In the genomic region with DNA sequence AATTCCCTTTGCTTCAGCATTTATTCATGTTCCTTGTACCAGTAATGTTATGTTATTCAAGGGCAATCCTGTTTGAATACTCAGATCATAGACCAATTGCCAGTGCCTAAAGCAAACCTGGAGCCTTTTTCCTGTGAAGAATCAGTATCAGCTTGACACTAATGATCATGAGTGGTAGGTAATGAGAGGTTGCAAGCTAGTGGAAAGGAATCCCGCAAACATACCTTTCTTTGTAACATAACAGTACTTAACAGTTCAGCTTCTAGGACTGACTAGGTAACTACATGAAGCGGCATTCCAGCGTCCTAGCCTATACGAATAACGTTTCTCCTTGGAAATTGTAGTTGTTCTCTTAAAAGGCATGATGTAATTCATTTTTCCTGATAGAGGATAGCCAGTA, we compare ENCODE assay signal across 24 cellular contexts.
DNase-seq lines count a peak whose midpoint lies in the region; ATAC-seq, FAIRE-seq and TF ChIP-seq lines count a peak whose summit lies in the region.
"Had no signal": no experiment of that assay in that cellular context is flagged by ENCODE, and none has a peak within 500 bp of the region (broad histone marks: within the 10 kb centered on the region; RNA-seq: fewer than 3 reads in every experiment).

No MANE protein-coding gene starts in this region.

- ATAC-seq in upper lobe of right lung (peak; percentile 36), HG02981 (IDR thresholded peaks at IDR 0.05; ENCODE audit: unreplicated experiment) (no peak)
- ATAC-seq: heart right ventricle, right cardiac atrium had no signal

- H3K36me3 Mint-ChIP-seq in activated CD4-positive, alpha-beta memory T cell treated with anti-CD3 and anti-CD28 coated beads, Interleukin-2, amount 10 ng/mL, durations not matched to agents 7 days and 5 days (ENCODE audit: low read depth), result peaks cover 17% of the 10 kb centered on the region
- no peaks in the 10 kb centered on the region for H3K36me3 Mint-ChIP-seq in activated CD4-positive, alpha-beta memory T cell treated with anti-CD3 and anti-CD28 coated beads for 36 hours
- H3K36me3 Mint-ChIP-seq in CD4-positive, alpha-beta memory T cell, result peaks cover 6 to 12% of the 10 kb centered on the region in 2 donors

- H3K27me3 ChIP-seq in upper lobe of right lung (no peaks in the 10 kb centered on the region), right atrium auricular region (no peaks in the 10 kb centered on the region)
- no peaks in the 10 kb centered on the region for H3K27me3 ChIP-seq in CD4-positive, alpha-beta memory T cell (ENCODE audit: insufficient read depth, low read length)
- H3K27me3 ChIP-seq: dorsolateral prefrontal cortex, heart right ventricle, SJSA1 had no signal

- H3K9me3 ChIP-seq in upper lobe of right lung (no peaks in the 10 kb centered on the region), right atrium auricular region (no peaks in the 10 kb centered on the region)
- no peaks in the 10 kb centered on the region for H3K9me3 ChIP-seq in CD4-positive, alpha-beta memory T cell (ENCODE audit: control insufficient read depth in 1 of 2, low read length in 2 of 2)
- H3K9me3 ChIP-seq: heart right ventricle, SJSA1 had no signal

- no peak overlapping the region for H3K27ac ChIP-seq in upper lobe of right lung
- no peak overlapping the region for H3K27ac ChIP-seq in CD4-positive, alpha-beta memory T cell (ENCODE audit: low read depth, low read length)
- H3K27ac ChIP-seq in right atrium auricular region, result no peak overlapping the region
- H3K27ac ChIP-seq: heart right ventricle, SJSA1, VCaP had no signal

- peak; percentile 13 for FAIRE-seq in islet of Langerhans (lab: Jason Lieb, UNC)
- FAIRE-seq: keratinocyte had no signal

- peaks cover 32% of the 10 kb centered on the region for H3K4me1 ChIP-seq in upper lobe of right lung
- H3K4me1 ChIP-seq in CD4-positive, alpha-beta memory T cell (ENCODE audit: insufficient read depth, low read length), result peaks cover 33% of the 10 kb centered on the region
- peaks cover 0 to 53% of the 10 kb centered on the region in 2 donors for H3K4me1 ChIP-seq in right atrium auricular region

- no peak overlapping the region for H3K4me3 Mint-ChIP-seq in activated CD4-positive, alpha-beta memory T cell treated with anti-CD3 and anti-CD28 coated beads, Interleukin-2, amount 10 ng/mL, durations not matched to agents 7 days and 5 days
- no peak overlapping the region for H3K4me3 Mint-ChIP-seq in activated CD4-positive, alpha-beta memory T cell treated with anti-CD3 and anti-CD28 coated beads for 36 hours
- H3K4me3 Mint-ChIP-seq in CD4-positive, alpha-beta memory T cell, result no peak overlapping the region
- H3K4me3 Mint-ChIP-seq: activated naive CD4-positive, alpha-beta T cell treated with anti-CD3 and anti-CD28 coated beads for 36 hours; CD14-positive monocyte had no signal

- peak overlapping the region; percentile 36 for H3K27ac Mint-ChIP-seq in activated CD4-positive, alpha-beta memory T cell treated with anti-CD3 and anti-CD28 coated beads, Interleukin-2, amount 10 ng/mL, durations not matched to agents 7 days and 5 days
- H3K27ac Mint-ChIP-seq in activated CD4-positive, alpha-beta memory T cell treated with anti-CD3 and anti-CD28 coated beads for 36 hours, result no peak overlapping the region
- H3K27ac Mint-ChIP-seq in CD4-positive, alpha-beta memory T cell, result no peak overlapping the region
- H3K27ac Mint-ChIP-seq: CD14-positive monocyte had no signal

- H3K27me3 Mint-ChIP-seq in activated CD4-positive, alpha-beta memory T cell treated with anti-CD3 and anti-CD28 coated beads, Interleukin-2, amount 10 ng/mL, durations not matched to agents 7 days and 5 days, result no peaks in the 10 kb centered on the region
- H3K27me3 Mint-ChIP-seq in activated CD4-positive, alpha-beta memory T cell treated with anti-CD3 and anti-CD28 coated beads for 36 hours, result no peaks in the 10 kb centered on the region
- H3K27me3 Mint-ChIP-seq in CD4-positive, alpha-beta memory T cell, result no peaks in the 10 kb centered on the region
- H3K27me3 Mint-ChIP-seq: activated T-cell treated with anti-CD3 and anti-CD28 coated beads, Interleukin-2, amount 50 U/mL, for 24 hours; T-helper 17 cell had no signal

- CTCF ChIA-PET in activated CD4-positive, alpha-beta memory T cell treated with anti-CD3 and anti-CD28 coated beads, Interleukin-2, amount 10 ng/mL, durations not matched to agents 7 days and 5 days (lab: Charles Lee), result interaction anchor here (1.0 to 1.4 kb wide), 3 partner anchors 17 to 36 kb away, joined by 3 to 4 read pairs (median 3); no protein-coding TSS in a partner anchor
- CTCF ChIA-PET in activated CD4-positive, alpha-beta memory T cell treated with anti-CD3 and anti-CD28 coated beads for 36 hours (lab: Charles Lee), result interaction anchor here (0.8 to 2.4 kb wide), 4 partner anchors 18 to 74 kb away, joined by 3 to 7 read pairs (median 5); no protein-coding TSS in a partner anchor
- CTCF ChIA-PET in CD4-positive, alpha-beta memory T cell (lab: Charles Lee; ENCODE audit: partially characterized antibody), result interaction anchor here (1.6 to 1.8 kb wide), 2 partner anchors 17 to 70 kb away, joined by 3 to 4 read pairs; no protein-coding TSS in a partner anchor

- intact Hi-C loops in activated CD4-positive, alpha-beta memory T cell treated with anti-CD3 and anti-CD28 coated beads for 36 hours (cut with micrococcal nuclease), result loop anchor here (1.0 to 5.0 kb wide), 4 partner anchors 31 to 212 kb away; no protein-coding TSS in a partner anchor
- intact Hi-C loops in upper lobe of right lung (cut with DNase I), result no loop called here
- intact Hi-C loops in CD4-positive, alpha-beta memory T cell (cut with micrococcal nuclease), result no loop called here

- H3K36me3 ChIP-seq in upper lobe of right lung (no peaks in the 10 kb centered on the region), right atrium auricular region (no peaks in the 10 kb centered on the region)
- no peaks in the 10 kb centered on the region for H3K36me3 ChIP-seq in CD4-positive, alpha-beta memory T cell (ENCODE audit: insufficient read depth, low read length)
- H3K36me3 ChIP-seq: SJSA1 had no signal

- H3K9me3 Mint-ChIP-seq in activated CD4-positive, alpha-beta memory T cell treated with anti-CD3 and anti-CD28 coated beads, Interleukin-2, amount 10 ng/mL, durations not matched to agents 7 days and 5 days, result no peaks in the 10 kb centered on the region
- H3K9me3 Mint-ChIP-seq in activated CD4-positive, alpha-beta memory T cell treated with anti-CD3 and anti-CD28 coated beads for 36 hours, result no peaks in the 10 kb centered on the region
- H3K9me3 Mint-ChIP-seq in CD4-positive, alpha-beta memory T cell, result no peaks in the 10 kb centered on the region
- H3K9me3 Mint-ChIP-seq: activated naive CD4-positive, alpha-beta T cell treated with anti-CD3 and anti-CD28 coated beads for 36 hours; activated T-cell treated with anti-CD3 and anti-CD28 coated beads, Interleukin-2, amount 50 U/mL, for 24 hours; CD14-positive monocyte had no signal

- H3K4me1 Mint-ChIP-seq in activated CD4-positive, alpha-beta memory T cell treated with anti-CD3 and anti-CD28 coated beads, Interleukin-2, amount 10 ng/mL, durations not matched to agents 7 days and 5 days, result peaks cover 39% of the 10 kb centered on the region
- H3K4me1 Mint-ChIP-seq in activated CD4-positive, alpha-beta memory T cell treated with anti-CD3 and anti-CD28 coated beads for 36 hours (ENCODE audit: low read depth), result peaks cover 45% of the 10 kb centered on the region
- peaks cover 28 to 51% (median 41%) of the 10 kb centered on the region in 4 donors for H3K4me1 Mint-ChIP-seq in CD4-positive, alpha-beta memory T cell

- no peak for TF ChIP-seq CTCF in upper lobe of right lung (IDR thresholded peaks at IDR 0.05)
- no peak for TF ChIP-seq CTCF in right atrium auricular region (IDR thresholded peaks at IDR 0.05)

- no peak for DNase-seq in activated CD4-positive, alpha-beta memory T cell treated with anti-CD3 and anti-CD28 coated beads, Interleukin-2, amount 10 ng/mL, durations not matched to agents 7 days and 5 days
- DNase-seq in activated CD4-positive, alpha-beta memory T cell treated with anti-CD3 and anti-CD28 coated beads for 36 hours, result no peak
- DNase-seq in NCI-H69 (lab: John Stamatoyannopoulos, UW) (peak; percentile 59), upper lobe of right lung (no peak), right atrium auricular region (ENCODE audit: low spot score) (no peak)
- no peak for DNase-seq in CD4-positive, alpha-beta memory T cell
- DNase-seq: activated CD4-positive, alpha-beta T cell treated with anti-CD3 and anti-CD28 coated beads, Interleukin-2, amount 50 U/mL, for 4 hours; activated naive CD4-positive, alpha-beta T cell treated with anti-CD3 and anti-CD28 coated beads for 36 hours; activated T-cell treated with anti-CD3 and anti-CD28 coated beads, Interleukin-2, amount 50 U/mL, for 24 hours; central memory CD4-positive, alpha-beta T cell; DMS 273 treated with DMSO at 0.1 percent for 48 hours; dorsolateral prefrontal cortex; GDM1; GOT3; heart right ventricle; mammary epithelial cell; right cardiac atrium; T-helper 17 cell had no signal

- POLR2A ChIA-PET in activated CD4-positive, alpha-beta memory T cell treated with anti-CD3 and anti-CD28 coated beads, Interleukin-2, amount 10 ng/mL, durations not matched to agents 7 days and 5 days (lab: Charles Lee), result interaction anchor here (1.1 to 1.6 kb wide), 4 partner anchors 15 to 35 kb away, joined by 3 to 9 read pairs (median 3); no protein-coding TSS in a partner anchor
- POLR2A ChIA-PET in activated CD4-positive, alpha-beta memory T cell treated with anti-CD3 and anti-CD28 coated beads for 36 hours (lab: Charles Lee), result interaction anchor here (0.5 to 1.5 kb wide), 4 partner anchors 14 to 379 kb away, joined by 3 to 20 read pairs (median 4); no protein-coding TSS in a partner anchor
- POLR2A ChIA-PET in CD4-positive, alpha-beta memory T cell (lab: Charles Lee; ENCODE audit: partially characterized antibody), result no interaction called here

- H3K4me3 ChIP-seq in upper lobe of right lung (no peak overlapping the region), right atrium auricular region (no peak overlapping the region)
- no peak overlapping the region for H3K4me3 ChIP-seq in CD4-positive, alpha-beta memory T cell (ENCODE audit: low read length in 2 of 2)
- H3K4me3 ChIP-seq: dorsolateral prefrontal cortex, heart right ventricle, SJSA1 had no signal
